Comparison of ENCODE assay signal across 8 cellular contexts in the genomic region with DNA sequence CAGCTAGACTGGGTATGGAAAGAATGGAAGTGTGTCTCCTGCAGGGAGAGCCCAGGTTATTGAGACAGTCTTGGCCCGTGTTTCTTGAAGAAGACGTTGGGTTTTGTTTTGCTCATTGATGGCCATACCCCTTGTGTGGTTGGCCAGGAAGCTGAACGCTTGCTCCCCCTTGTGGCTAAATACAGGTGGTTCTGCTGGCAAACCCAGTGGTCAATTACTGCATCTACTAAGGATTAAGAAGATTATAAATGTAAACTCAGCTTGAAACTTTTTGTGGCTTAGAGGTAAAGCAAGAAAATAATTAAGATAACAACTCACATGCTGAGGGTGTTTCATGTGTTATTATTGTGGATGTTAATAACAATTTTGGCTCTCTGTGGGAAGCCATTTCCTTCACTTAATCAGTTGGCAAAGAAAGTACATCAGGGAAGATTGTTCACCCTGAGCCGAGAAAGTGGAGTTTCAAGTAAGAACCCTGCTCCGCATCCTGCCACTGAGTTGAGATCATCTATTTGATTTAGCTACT.
A peak's percentile ranks its signal among the peaks of the same experiment; 100 is the strongest.
DNase-seq lines count a peak whose midpoint lies in the region; ATAC-seq, FAIRE-seq and TF ChIP-seq lines count a peak whose summit lies in the region.

No MANE protein-coding gene starts in this region.

- peak; percentile 58 for ATAC-seq in GM21381 (IDR thresholded peaks at IDR 0.05; ENCODE audit: unreplicated experiment)
- peak; percentile 29 to 83 (median 60) for ATAC-seq in heart left ventricle
- no peak for ATAC-seq in HG02884 (IDR thresholded peaks at IDR 0.05; ENCODE audit: unreplicated experiment)

- peaks cover 11% of the 10 kb centered on the region for H3K4me1 Mint-ChIP-seq in activated naive CD4-positive, alpha-beta T cell treated with anti-CD3 and anti-CD28 coated beads, Interleukin-2, amount 10 ng/mL, durations not matched to agents 7 days and 5 days

- intact Hi-C loops in heart left ventricle (cut with DNase I), result loop anchor here in 3 of 10 donors (5.0 to 10.0 kb wide), 3 partner anchors 49 to 189 kb away; partner anchors contain the start of gene NEDD4L (in 2 of the 3)

- no peak for TF ChIP-seq POLR2A in Peyer's patch (IDR thresholded peaks at IDR 0.05)
- TF ChIP-seq POLR2A in heart left ventricle (IDR thresholded peaks at IDR 0.05), result no peak

- H3K4me1 ChIP-seq in Peyer's patch, result peaks cover 0 to 5% (median 0%) of the 10 kb centered on the region in 4 donors
- peaks cover 0 to 7% (median 0%) of the 10 kb centered on the region in 12 donors for H3K4me1 ChIP-seq in heart left ventricle

- no peaks in the 10 kb centered on the region for H3K9me3 ChIP-seq in Peyer's patch
- no peaks in the 10 kb centered on the region for H3K9me3 ChIP-seq in heart left ventricle

- DNase-seq in D721Med (ENCODE audit: insufficient read length, low spot score) (peak; percentile 86), Peyer's patch (peak in 2 of 3 donors; percentile 44 to 81), heart left ventricle (peak in 3 of 5 donors; percentile 29 to 38 (median 33)), pulmonary artery endothelial cell (ENCODE audit: low read depth, low spot score) (peak; percentile 24)
- DNase-seq in Jurkat, Clone E6-1 (ENCODE audit: low read depth, low spot score), result peak; percentile 51
- DNase-seq in activated naive CD4-positive, alpha-beta T cell treated with anti-CD3 and anti-CD28 coated beads, Interleukin-2, amount 10 ng/mL, durations not matched to agents 7 days and 5 days, result peak; percentile 65

- FAIRE-seq in D721Med (lab: Jason Lieb, UNC), result peak; percentile 100

- peaks cover 11% of the 10 kb centered on the region for H3K27me3 Mint-ChIP-seq in activated naive CD4-positive, alpha-beta T cell treated with anti-CD3 and anti-CD28 coated beads, Interleukin-2, amount 10 ng/mL, durations not matched to agents 7 days and 5 days

- no peak overlapping the region for H3K4me3 Mint-ChIP-seq in activated naive CD4-positive, alpha-beta T cell treated with anti-CD3 and anti-CD28 coated beads, Interleukin-2, amount 10 ng/mL, durations not matched to agents 7 days and 5 days

- H3K27me3 ChIP-seq in Peyer's patch, result no peaks in the 10 kb centered on the region
- no peaks in the 10 kb centered on the region for H3K27me3 ChIP-seq in heart left ventricle

- peak; percentile 81 for TF ChIP-seq CTCF in D721Med (IDR thresholded peaks at IDR 0.05; ENCODE audit: insufficient read depth, missing control alignments)
- peak; percentile 62 to 94 (median 84) for TF ChIP-seq CTCF in Peyer's patch (IDR thresholded peaks at IDR 0.05)
- TF ChIP-seq CTCF in heart left ventricle (IDR thresholded peaks at IDR 0.05), result peak; percentile 67 to 87 (median 80)

- no peaks in the 10 kb centered on the region for H3K9me3 Mint-ChIP-seq in activated naive CD4-positive, alpha-beta T cell treated with anti-CD3 and anti-CD28 coated beads, Interleukin-2, amount 10 ng/mL, durations not matched to agents 7 days and 5 days

- whole genome bisulfite sequencing in heart left ventricle, 4 donors, result 19 to 28% (median 22%) methylated on average over 5 of the region's 5 CpGs

- H3K36me3 ChIP-seq in Peyer's patch, result no peaks in the 10 kb centered on the region
- no peaks in the 10 kb centered on the region for H3K36me3 ChIP-seq in heart left ventricle

- H3K4me3 ChIP-seq in Jurkat, Clone E6-1 (ENCODE audit: low read length), result no peak overlapping the region
- H3K4me3 ChIP-seq in Peyer's patch, result no peak overlapping the region
- no peak overlapping the region for H3K4me3 ChIP-seq in heart left ventricle

- no peak overlapping the region for H3K27ac Mint-ChIP-seq in activated naive CD4-positive, alpha-beta T cell treated with anti-CD3 and anti-CD28 coated beads, Interleukin-2, amount 10 ng/mL, durations not matched to agents 7 days and 5 days

- no peak overlapping the region for H3K27ac ChIP-seq in Peyer's patch
- H3K27ac ChIP-seq in heart left ventricle, result no peak overlapping the region

- no peaks in the 10 kb centered on the region for H3K36me3 Mint-ChIP-seq in activated naive CD4-positive, alpha-beta T cell treated with anti-CD3 and anti-CD28 coated beads, Interleukin-2, amount 10 ng/mL, durations not matched to agents 7 days and 5 days

- CTCF ChIA-PET in activated naive CD4-positive, alpha-beta T cell treated with anti-CD3 and anti-CD28 coated beads, Interleukin-2, amount 10 ng/mL, durations not matched to agents 7 days and 5 days (lab: Charles Lee), result interaction anchor here (0.7 to 3.0 kb wide), 19 partner anchors 10 to 254 kb away, joined by 3 to 12 read pairs (median 4); partner anchors contain the start of gene NEDD4L

Comparison
In these comparisons a context has a peak if more than half of its experiments do, and no peak if none do; other contexts are left out.
1. DNase-seq: peak in every context shown above with its lines; median percentile 86 in D721Med; 65 in activated naive CD4-positive, alpha-beta T cell treated with anti-CD3 and anti-CD28 coated beads, Interleukin-2, amount 10 ng/mL, durations not matched to agents 7 days and 5 days; 62 in Peyer's patch; 51 in Jurkat, Clone E6-1; 33 in heart left ventricle; 24 in pulmonary artery endothelial cell.